ENCODE assay signal across 8 cellular contexts in genomic region chr7:6577369-6578113, GRCh38. TPM values are rescaled to one million over a fixed set of nuclear protein-coding genes. Genes with fewer than 3 reads are reported as not detected.
A peak's percentile ranks its signal among the peaks of the same experiment; 100 is the strongest.
DNase-seq lines count a peak whose midpoint lies in the region; TF ChIP-seq lines count a peak whose summit lies in the region.

Gene ZDHHC4 (plus strand): TSS chr7:6577454. CDS start chr7:6580562, 3,108 bp downstream.

- H3K9ac ChIP-seq in MM.1S (ENCODE audit: low read length) = peak within 1 kb of the TSS; percentile 93

- H3K27me3 ChIP-seq in MM.1S (replicated peaks; ENCODE audit: insufficient read depth, low read length) = no peaks in the 10 kb centered on the region; the same call in 1 of the 2 replicates
- no peaks in the 10 kb centered on the region for H3K27me3 ChIP-seq in SJCRH30
- no peaks in the 10 kb centered on the region for H3K27me3 ChIP-seq in neutrophil

- peak within 1 kb of the TSS; percentile 100 for H2AFZ ChIP-seq in MM.1S (ENCODE audit: low read length)

- DNase-seq in GDM1 (lab: John Stamatoyannopoulos, UW) (peak; percentile 88), HCEC 1CT (peak; percentile 84), MM.1S (peak; percentile 93), SJCRH30 (peak; percentile 93 to 95), foreskin melanocyte (peak; percentile 74)
- DNase-seq in activated gamma-delta T cell treated with anti-CD3 and anti-CD28 coated beads, Interleukin-2, amount 50 U/mL, for 16 hours (ENCODE audit: low read depth) = peak; percentile 82

- no peaks in the 10 kb centered on the region for H4K20me1 ChIP-seq in MM.1S (ENCODE audit: insufficient read depth, low read length)

- TF ChIP-seq CTCF in MM.1S (IDR thresholded peaks at IDR 0.05; ENCODE audit: low read length) (no peak), neutrophil (IDR thresholded peaks at IDR 0.05) (no peak), subcutaneous adipose tissue (IDR thresholded peaks at IDR 0.05; ENCODE audit: low read depth) (no peak)

- H3K9me3 ChIP-seq in MM.1S (replicated peaks; ENCODE audit: insufficient read depth, low read length) = no peaks in the 10 kb centered on the region
- H3K9me3 ChIP-seq in SJCRH30 (replicated peaks) = no peaks in the 10 kb centered on the region
- no peaks in the 10 kb centered on the region for H3K9me3 ChIP-seq in neutrophil

- H3K4me1 ChIP-seq in MM.1S (ENCODE audit: low read length) (no peaks in the 10 kb centered on the region), SJCRH30 (no peaks in the 10 kb centered on the region), neutrophil (ENCODE audit: control insufficient read depth in 1 of 2, insufficient read depth in 1 of 2, low read depth in 1 of 2, low read length in 1 of 2) (peaks cover 0 to 5% of the 10 kb centered on the region in 2 experiments)

- H3K36me3 ChIP-seq in MM.1S (replicated peaks; ENCODE audit: insufficient read depth, low read length) (no peaks in the 10 kb centered on the region), SJCRH30 (peaks cover 10% of the 10 kb centered on the region), neutrophil (peaks cover 24% of the 10 kb centered on the region)

- no peaks in the 10 kb centered on the region for H3K79me2 ChIP-seq in MM.1S (ENCODE audit: low read length)

- peaks cover 3% of the 10 kb centered on the region; the same call in 1 of the 2 replicates for H3F3A ChIP-seq in MM.1S (ENCODE audit: insufficient read depth, low read length)

- H3K4me3 ChIP-seq in MM.1S (ENCODE audit: low read length) (peak within 1 kb of the TSS; percentile 98), SJCRH30 (peak within 1 kb of the TSS; percentile 84), neutrophil (ENCODE audit: low read depth in 1 of 2, low read length in 1 of 2) (peak within 1 kb of the TSS; percentile 62 to 69)

- peak within 1 kb of the TSS; percentile 75; the same call in 1 of the 2 replicates for H3K27ac ChIP-seq in MM.1S (ENCODE audit: low read length)
- H3K27ac ChIP-seq in SJCRH30 = peak within 1 kb of the TSS; percentile 88
- H3K27ac ChIP-seq in neutrophil = peak within 1 kb of the TSS; percentile 77

- peak within 1 kb of the TSS; percentile 82 for H3K4me2 ChIP-seq in MM.1S (ENCODE audit: low read depth, low read length)

- H3K9me2 ChIP-seq in MM.1S (replicated peaks; ENCODE audit: insufficient read depth, low read length) = no peaks in the 10 kb centered on the region

RNA-seq across cellular contexts. Expression of gene ZDHHC4, which starts in this region (rescaled TPM):
- total RNA-seq in SJCRH30 (2014; rRNA removed; shearing (Covaris generic)) = 56.7 and 57.8 TPM in 2 replicates
- total RNA-seq in subcutaneous adipose tissue = 10 to 100 TPM; 39.8 to 62.2 (median 44.2) TPM

Comparison
In these comparisons a context has a peak if more than half of its experiments do, and no peak if none do; other contexts are left out.
1. Peak in every context shown above with its lines: DNase-seq, H3K4me3 ChIP-seq and H3K27ac ChIP-seq.